ENCODE assay signal across 8 cellular contexts in the genomic region with DNA sequence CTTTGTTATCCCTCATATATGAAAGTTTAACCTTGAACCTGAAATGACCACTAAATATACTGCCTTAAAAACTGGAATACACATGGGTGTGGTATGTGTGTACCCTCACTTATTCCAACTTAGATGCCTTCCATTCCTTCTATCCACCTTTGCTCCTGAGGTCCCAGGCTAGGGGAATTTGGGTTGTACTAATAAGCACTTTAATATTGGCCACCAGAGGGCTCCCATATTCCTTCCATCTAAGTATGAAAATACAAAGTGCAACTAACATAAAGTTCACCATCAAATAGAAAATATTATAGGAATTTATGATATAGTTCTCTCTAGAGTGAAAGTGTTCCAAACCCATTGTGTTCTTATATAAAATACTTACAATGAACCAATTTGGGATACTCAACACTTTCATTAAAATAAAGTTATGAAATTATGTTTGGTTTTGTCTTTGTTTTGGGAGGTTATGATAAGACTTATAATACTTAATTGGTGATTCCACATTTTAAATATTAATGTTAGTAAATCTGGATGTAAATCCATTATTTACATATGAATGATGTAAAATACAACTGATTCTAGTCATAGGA.
DNase-seq lines count a peak whose midpoint lies in the region; ATAC-seq and TF ChIP-seq lines count a peak whose summit lies in the region.

No MANE protein-coding gene starts in this region.

- ATAC-seq in GM21786 (IDR thresholded peaks at IDR 0.05; ENCODE audit: unreplicated experiment) (peak; percentile 57), HG03520 (IDR thresholded peaks at IDR 0.05; ENCODE audit: unreplicated experiment) (no peak)

- peak; percentile 73 for TF ChIP-seq CTCF in fibroblast of the aortic adventitia (IDR thresholded peaks at IDR 0.05; ENCODE audit: insufficient read depth, low read length)

- DNase-seq in DMS79 treated with DMSO at 0.1 percent for 48 hours (lab: John Stamatoyannopoulos, UW) (peak; percentile 73), NCI-H1092 (lab: John Stamatoyannopoulos, UW) (peak; percentile 67), SKM-1 treated with dmso at 0.1 percent for 144 hours (lab: John Stamatoyannopoulos, UW; ENCODE audit: unreplicated experiment) (peak; percentile 32), fibroblast of the aortic adventitia (ENCODE audit: low read depth) (peak; percentile 84), pons (ENCODE audit: low spot score) (peak; percentile 76), GM19240 (ENCODE audit: insufficient read length, low spot score) (no peak)

- no peak overlapping the region for H3K4me3 ChIP-seq in fibroblast of the aortic adventitia (ENCODE audit: low read depth, low read length)
